ENCODE assay signal across 8 cellular contexts in the genomic region with DNA sequence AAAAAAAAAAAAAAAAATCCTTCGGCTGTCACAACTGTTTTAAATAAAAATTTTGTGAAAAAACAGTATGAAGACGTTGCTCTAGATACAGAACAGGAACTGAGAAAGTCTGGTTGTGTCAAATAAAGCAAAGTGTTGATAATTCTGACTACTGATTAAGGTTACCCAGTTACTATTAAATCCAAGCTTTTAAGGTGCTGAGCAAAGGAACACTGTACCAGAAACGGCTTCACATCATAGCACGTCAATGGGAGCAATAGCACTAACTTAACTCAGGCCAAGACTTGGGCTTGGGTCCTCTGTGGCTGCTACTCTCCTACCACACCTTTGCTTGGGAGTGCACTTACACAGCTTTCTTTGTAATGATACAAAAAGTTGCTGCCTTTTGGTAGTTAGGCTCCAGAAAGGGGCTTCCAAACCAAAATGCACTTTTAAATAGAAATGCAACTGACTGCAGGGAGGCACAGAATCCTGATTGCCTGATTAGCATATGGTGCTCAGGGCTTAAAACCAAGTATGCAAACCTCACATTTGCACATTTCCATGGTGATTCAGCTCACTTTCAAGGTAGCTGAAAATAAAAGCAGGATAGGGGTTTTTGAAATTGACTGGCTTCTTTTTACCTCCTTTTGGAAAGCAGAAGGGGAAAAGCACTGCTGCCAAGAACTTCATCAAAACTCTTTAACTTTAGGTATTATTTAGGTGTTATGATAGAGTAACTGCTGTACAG. TPM values are rescaled to one million over a fixed set of nuclear protein-coding genes. Genes with fewer than 3 reads are reported as not detected.
DNase-seq lines count a peak whose midpoint lies in the region; ATAC-seq and TF ChIP-seq lines count a peak whose summit lies in the region.

No MANE protein-coding gene starts in this region.

- H3K27me3 Mint-ChIP-seq in HFFc6 (ENCODE audit: insufficient read depth): peaks cover 94% of the 10 kb centered on the region
- no peaks in the 10 kb centered on the region for H3K27me3 Mint-ChIP-seq in mesothelial cell of epicardium (ENCODE audit: low read depth)

- peaks cover 75% of the 10 kb centered on the region for H3K4me1 Mint-ChIP-seq in HFFc6 (ENCODE audit: low read depth)
- peaks cover 57% of the 10 kb centered on the region for H3K4me1 Mint-ChIP-seq in mesothelial cell of epicardium

- DNase-seq in ACHN (peak; percentile 30), HFFc6 (no peak), astrocyte of the hippocampus (ENCODE audit: low read depth, low spot score) (peak; percentile 50), mesothelial cell of epicardium (ENCODE audit: low spot score in 2 of 2, unreplicated experiment in 2 of 2) (no peak), SW 1271 (lab: John Stamatoyannopoulos, UW) (no peak), NCI-H345 treated with DMSO at 0.1 percent for 48 hours (lab: John Stamatoyannopoulos, UW; ENCODE audit: unreplicated experiment) (no peak)
- DNase-seq in activated CD4-positive, alpha-beta T cell treated with anti-CD3 and anti-CD28 coated beads for 1 hour: no peak

- TF ChIP-seq CTCF in HFFc6 (IDR thresholded peaks at IDR 0.05): no peak
- TF ChIP-seq CTCF in mesothelial cell of epicardium (IDR thresholded peaks at IDR 0.05; ENCODE audit: unreplicated experiment): no peak

- H3K4me3 Mint-ChIP-seq in HFFc6: peak overlapping the region; percentile 96
- H3K4me3 Mint-ChIP-seq in mesothelial cell of epicardium: no peak overlapping the region

- no peak for ATAC-seq in GM18861 (IDR thresholded peaks at IDR 0.05; ENCODE audit: unreplicated experiment)

- in situ Hi-C loops in ACHN (cut with HindIII; ENCODE audit: low pct_ligation_motif_present, low pct_unique_long_range_greater_than_20kb, low sequenced_read_pairs): no loop called here

- H3K27ac Mint-ChIP-seq in HFFc6 (peak overlapping the region; percentile 96), mesothelial cell of epicardium (peak overlapping the region; percentile 53)

- peaks cover 80% of the 10 kb centered on the region for H3K36me3 Mint-ChIP-seq in HFFc6 (ENCODE audit: low read depth)
- H3K36me3 Mint-ChIP-seq in mesothelial cell of epicardium: peaks cover 37% of the 10 kb centered on the region

- H3K9me3 Mint-ChIP-seq in HFFc6 (peaks cover 41% of the 10 kb centered on the region), mesothelial cell of epicardium (no peaks in the 10 kb centered on the region)

RNA-seq across cellular contexts. Expression of gene MCL1, which starts 6.3 kb away (rescaled TPM):
- 100 to 1,000 TPM; 155 to 170 (median 164) TPM for total RNA-seq in HFFc6 (2021; fragmentation: NEBNext Ultra II Directional; extraction: Animal tissue kit (Norgen Biotek cat#: 25700))
- 257 to 268 TPM (median 262 TPM) in 3 replicates for total RNA-seq in mesothelial cell of epicardium

RNA-seq across cellular contexts. Expression of gene ADAMTSL4, which starts 23.9 kb away (rescaled TPM):
- total RNA-seq in HFFc6 (2021; fragmentation: NEBNext Ultra II Directional; extraction: Animal tissue kit (Norgen Biotek cat#: 25700)): 10 to 100 TPM; 33.7 to 61.2 (median 38.2) TPM
- total RNA-seq in mesothelial cell of epicardium: 16.1 to 18.0 TPM (median 16.6 TPM) in 3 replicates

RNA-seq across cellular contexts. Expression of gene ENSA, which starts 56.3 kb away (rescaled TPM):
- 100 to 1,000 TPM; 111 to 124 (median 119) TPM for total RNA-seq in HFFc6 (2021; fragmentation: NEBNext Ultra II Directional; extraction: Animal tissue kit (Norgen Biotek cat#: 25700))
- total RNA-seq in mesothelial cell of epicardium: 115 to 117 TPM (median 117 TPM) in 3 replicates

RNA-seq across cellular contexts. Expression of gene FALEC, which starts 57.5 kb away (rescaled TPM):
- total RNA-seq in HFFc6 (2021; fragmentation: NEBNext Ultra II Directional; extraction: Animal tissue kit (Norgen Biotek cat#: 25700)): under 1 TPM in 2 of 6 experiments, not detected in 4; 0.43 to 0.59 TPM
- 1.2 to 1.9 TPM (median 1.7 TPM) in 3 replicates for total RNA-seq in mesothelial cell of epicardium

Comparison
In these comparisons a context has a peak if more than half of its experiments do, and no peak if none do; other contexts are left out.
1. DNase-seq: peak in ACHN (single experiment) and astrocyte of the hippocampus (single experiment); none in HFFc6 (single experiment), mesothelial cell of epicardium (0 of 2), SW 1271 (0 of 2), NCI-H345 treated with DMSO at 0.1 percent for 48 hours (single experiment) and activated CD4-positive, alpha-beta T cell treated with anti-CD3 and anti-CD28 coated beads for 1 hour (single experiment).